Comparison of ENCODE assay signal across 22 cellular contexts in genomic region chr5:128773378-128773777, GRCh38.
A peak's percentile ranks its signal among the peaks of the same experiment; 100 is the strongest.
DNase-seq lines count a peak whose midpoint lies in the region; ATAC-seq and TF ChIP-seq lines count a peak whose summit lies in the region.
"Had no signal": no experiment of that assay in that cellular context is flagged by ENCODE, and none has a peak within 500 bp of the region (broad histone marks: within the 10 kb centered on the region; RNA-seq: fewer than 3 reads in every experiment).

No MANE protein-coding gene starts in this region.

- peak; percentile 58 for ATAC-seq in sciatic nerve
- ATAC-seq: Right ventricle myocardium inferior had no signal

- in situ Hi-C loops in brain microvascular endothelial cell (cut with HindIII; ENCODE audit: low pct_ligation_motif_present, low sequenced_read_pairs) = no loop called here

- H3K27ac ChIP-seq in brain microvascular endothelial cell = no peak overlapping the region
- H3K27ac ChIP-seq: C4-2B, KMS-11 had no signal

- peak; percentile 9 for DNase-seq in EH (ENCODE audit: low read depth)
- peak; percentile 16 for DNase-seq in brain microvascular endothelial cell
- DNase-seq in fibroblast of pulmonary artery (ENCODE audit: low read depth) = peak; percentile 43
- no peak for DNase-seq in sciatic nerve (ENCODE audit: low spot score)
- DNase-seq in HEK293T (ENCODE audit: extremely low spot score) = no peak
- DNase-seq in iPS-NIHi11 (ENCODE audit: low spot score) = no peak
- no peak for DNase-seq in DMS153 treated with DMSO at 0.1 percent for 48 hours (lab: John Stamatoyannopoulos, UW; ENCODE audit: unreplicated experiment)
- DNase-seq: Calu3; CD8-positive, alpha-beta memory T cell; DMS153; EL; GF-D8; IMR-90; NCI-H1105; NCI-H146; NCI-H2029; NCI-H226; NCI-H524; NCI-H82 had no signal

- POLR2A ChIA-PET in HEK293T (lab: Yijun Ruan, JAX) = no interaction called here

- H3K36me3 ChIP-seq in brain microvascular endothelial cell (replicated peaks) = no peaks in the 10 kb centered on the region

- no peak for TF ChIP-seq CTCF in brain microvascular endothelial cell (IDR thresholded peaks at IDR 0.05; ENCODE audit: low read depth, low read length, missing control alignments)
- TF ChIP-seq CTCF in fibroblast of pulmonary artery (IDR thresholded peaks at IDR 0.05; ENCODE audit: low read length, missing control alignments) = no peak

- no peak overlapping the region for H3K4me3 ChIP-seq in brain microvascular endothelial cell (ENCODE audit: low read depth, low read length)
- no peak overlapping the region for H3K4me3 ChIP-seq in fibroblast of pulmonary artery (replicated peaks; ENCODE audit: low read depth, low read length)

- intact Hi-C loops in sciatic nerve (cut with DNase I) = no loop called here

- no peaks in the 10 kb centered on the region for H3K27me3 ChIP-seq in brain microvascular endothelial cell (replicated peaks)

- CTCF ChIA-PET in HEK293T (lab: Yijun Ruan, JAX) = no interaction called here

TF ChIP-seq in HEK293T, 16 proteins besides CTCF, POLR2A, EP300 and RAD21:
- TF ChIP-seq HDGF (IDR thresholded peaks at IDR 0.05; ENCODE audit: borderline replicate concordance) (no peak), ZNF384 (IDR thresholded peaks at IDR 0.05) (no peak), SP1 (IDR thresholded peaks at IDR 0.05) (no peak), TARDBP (IDR thresholded peaks at IDR 0.05) (no peak), FOXK2 (IDR thresholded peaks at IDR 0.05) (no peak), CTBP1 (IDR thresholded peaks at IDR 0.05; ENCODE audit: borderline replicate concordance) (no peak)

Comparison
In these comparisons a context has a peak if more than half of its experiments do, and no peak if none do; other contexts are left out.
1. DNase-seq: peak in EH (single experiment), brain microvascular endothelial cell (single experiment) and fibroblast of pulmonary artery (single experiment); none in sciatic nerve (single experiment), HEK293T (single experiment), iPS-NIHi11 (single experiment) and DMS153 treated with DMSO at 0.1 percent for 48 hours (single experiment).